In the genomic region with DNA sequence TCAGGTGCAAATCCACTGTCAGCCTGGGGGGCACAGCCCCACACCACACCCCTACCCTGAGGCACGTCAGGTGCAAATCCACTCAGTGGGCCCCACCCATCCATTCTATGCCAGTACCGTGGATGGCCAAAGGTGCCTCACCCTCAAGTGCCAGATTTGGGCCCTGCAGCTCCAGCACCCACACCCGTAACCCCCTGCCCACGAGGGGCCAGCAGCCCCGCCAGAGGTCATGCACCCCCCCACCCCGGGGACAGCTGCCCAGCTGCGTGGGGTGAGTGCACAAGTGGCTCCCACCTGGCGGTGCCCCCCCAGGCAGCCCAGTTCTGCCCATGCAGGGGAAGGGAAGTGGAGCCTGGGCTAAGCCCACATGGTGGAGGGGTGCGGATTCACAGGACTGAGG, we compare ENCODE assay signal across 35 cellular contexts. TPM values are rescaled to one million over a fixed set of nuclear protein-coding genes. Genes with fewer than 3 reads are reported as not detected.
A peak's percentile ranks its signal among the peaks of the same experiment; 100 is the strongest.
DNase-seq lines count a peak whose midpoint lies in the region; ATAC-seq and TF ChIP-seq lines count a peak whose summit lies in the region.
"Had no signal": no experiment of that assay in that cellular context is flagged by ENCODE, and none has a peak within 500 bp of the region (broad histone marks: within the 10 kb centered on the region; RNA-seq: fewer than 3 reads in every experiment).

No MANE protein-coding gene starts in this region.

- H3K79me2 ChIP-seq in neural cell (replicated peaks; ENCODE audit: insufficient read depth, low read length) = no peaks in the 10 kb centered on the region

- H3K36me3 ChIP-seq in H7 (replicated peaks; ENCODE audit: control insufficient read depth, insufficient read depth, low read length) (no peaks in the 10 kb centered on the region), mesenchymal stem cell (ENCODE audit: control insufficient read depth in 1 of 2, insufficient read depth in 2 of 2, low read depth in 1 of 2, low read length in 2 of 2) (peaks cover 0 to 18% of the 10 kb centered on the region in 2 experiments), neural cell (ENCODE audit: insufficient read depth, low read length) (no peaks in the 10 kb centered on the region), neuronal stem cell (replicated peaks in 1 of 2; ENCODE audit: control insufficient read depth in 2 of 2, insufficient read depth in 2 of 2, low read length in 2 of 2) (peaks cover 0 to 3% of the 10 kb centered on the region in 2 donors)
- H3K36me3 ChIP-seq: BE2C had no signal

- no peak for TF ChIP-seq CTCF in neural cell (IDR thresholded peaks at IDR 0.05; ENCODE audit: poor library complexity, severe bottlenecking)

- H3K4me3 ChIP-seq in H7 (ENCODE audit: insufficient read depth, low read depth, low read length) = no peak overlapping the region
- H3K4me3 ChIP-seq in mesenchymal stem cell (ENCODE audit: insufficient read depth in 1 of 2, low read depth in 1 of 2, low read length in 2 of 2) = no peak overlapping the region
- H3K4me3 ChIP-seq in neural cell (ENCODE audit: low read length) = no peak overlapping the region
- H3K4me3 ChIP-seq in neuronal stem cell (ENCODE audit: low read length in 2 of 2) = peak overlapping the region in 1 of 2 donors; percentile 22
- H3K4me3 ChIP-seq: A549; BLaER1; BLaER1 treated with 17β-estradiol and CSF1 and Interleukin-3, amounts not matched to agents 10 nM and 100 nM had no signal

- no peak overlapping the region for H3K9ac ChIP-seq in mesenchymal stem cell (ENCODE audit: low read length)
- peak overlapping the region; percentile 73 for H3K9ac ChIP-seq in neural cell (ENCODE audit: low read length)
- no peak overlapping the region for H3K9ac ChIP-seq in neuronal stem cell (ENCODE audit: low read depth, low read length, poor library complexity)
- H3K9ac ChIP-seq: BLaER1; BLaER1 treated with 17β-estradiol and CSF1 and Interleukin-3, amounts not matched to agents 10 nM and 100 nM had no signal

- H2BK12ac ChIP-seq in mesenchymal stem cell (ENCODE audit: low read length in 2 of 2) (no peak overlapping the region), neuronal stem cell (ENCODE audit: low read length) (no peak overlapping the region)

- H3K27ac Mint-ChIP-seq in stimulated activated memory B cell treated with anti-CD40 and anti-IgM and Interleukin-4, amounts not matched to agents 10 μg/mL and 1 μg/mL and 100 μg/mL, for 72 hours = no peak overlapping the region
- H3K27ac Mint-ChIP-seq: B cell; CD14-positive monocyte; CD4-positive, alpha-beta T cell; CD4-positive, CD25-positive, alpha-beta regulatory T cell; CD8-positive, alpha-beta memory T cell; CD8-positive, alpha-beta T cell had no signal

- H3K27ac ChIP-seq in mesenchymal stem cell (ENCODE audit: low read length, poor library complexity, severe bottlenecking) (no peak overlapping the region), neural cell (ENCODE audit: low read length) (no peak overlapping the region), neuronal stem cell (replicated peaks; ENCODE audit: low read length) (no peak overlapping the region)
- H3K27ac ChIP-seq: 22Rv1; A549; BLaER1; BLaER1 treated with 17β-estradiol and CSF1 and Interleukin-3, amounts not matched to agents 10 nM and 100 nM; C4-2B had no signal

- H2BK120ac ChIP-seq in mesenchymal stem cell (ENCODE audit: low read depth, low read length) = no peak overlapping the region
- no peak overlapping the region for H2BK120ac ChIP-seq in neuronal stem cell (ENCODE audit: low read depth, low read length)

- DNase-seq in H7 = peak; percentile 65
- DNase-seq in mesenchymal stem cell = no peak
- no peak for DNase-seq in neuronal stem cell (ENCODE audit: low spot score)
- no peak for DNase-seq in hippocampal formation (lab: John Stamatoyannopoulos, UW)
- DNase-seq in islet precursor cell = no peak
- DNase-seq: 8988T; ACHN; AML-193; BE2C; C1 segment of cervical spinal cord; Caco-2; Calu3; CD4-positive, alpha-beta memory T cell; CD4-positive, alpha-beta T cell; CD4-positive, CD25-positive, alpha-beta regulatory T cell; CD8-positive, alpha-beta memory T cell; CD8-positive, alpha-beta T cell; COR-L47; DMS 273 treated with DMSO at 0.1 percent for 48 hours; DMS153; DMS53; DMS79; DMS79 treated with DMSO at 0.1 percent for 48 hours; DND-41; EL had no signal

- no peaks in the 10 kb centered on the region for H3K27me3 Mint-ChIP-seq in stimulated activated memory B cell treated with anti-CD40 and anti-IgM and Interleukin-4, amounts not matched to agents 10 μg/mL and 1 μg/mL and 100 μg/mL, for 72 hours
- H3K27me3 Mint-ChIP-seq: B cell; CD4-positive, alpha-beta memory T cell; CD4-positive, alpha-beta T cell; CD4-positive, CD25-positive, alpha-beta regulatory T cell; CD8-positive, alpha-beta memory T cell had no signal

- H3K23ac ChIP-seq in mesenchymal stem cell (ENCODE audit: low read length in 2 of 2) (no peak overlapping the region), neuronal stem cell (ENCODE audit: low read depth, low read length, poor library complexity) (peak overlapping the region; percentile 49)

- peaks cover 15% of the 10 kb centered on the region for H3K36me3 Mint-ChIP-seq in stimulated activated memory B cell treated with anti-CD40 and anti-IgM and Interleukin-4, amounts not matched to agents 10 μg/mL and 1 μg/mL and 100 μg/mL, for 72 hours

- H4K20me1 ChIP-seq in neural cell (ENCODE audit: insufficient read depth) = no peaks in the 10 kb centered on the region

- H2AFZ ChIP-seq in mesenchymal stem cell (ENCODE audit: low read depth, low read length) (no peak overlapping the region), neural cell (ENCODE audit: low read depth, low read length) (no peak overlapping the region), neuronal stem cell (ENCODE audit: low read length) (no peak overlapping the region)

- H2BK5ac ChIP-seq in mesenchymal stem cell (ENCODE audit: low read depth, low read length, poor library complexity, severe bottlenecking) (no peak overlapping the region), neuronal stem cell (ENCODE audit: low read length) (no peak overlapping the region)

- peaks cover 17% of the 10 kb centered on the region for H3K27me3 ChIP-seq in H7 (ENCODE audit: control insufficient read depth, insufficient read depth, low read length)
- H3K27me3 ChIP-seq in mesenchymal stem cell (ENCODE audit: control insufficient read depth in 1 of 2, insufficient read depth in 1 of 2, low read length in 2 of 2) = no peaks in the 10 kb centered on the region
- no peaks in the 10 kb centered on the region for H3K27me3 ChIP-seq in neural cell (ENCODE audit: insufficient read depth, low read depth, low read length)
- H3K27me3 ChIP-seq in neuronal stem cell (ENCODE audit: control insufficient read depth in 3 of 3, insufficient read depth in 3 of 3, low read depth in 1 of 3, low read length in 3 of 3) = peaks cover 0 to 6% (median 0%) of the 10 kb centered on the region in 3 experiments
- H3K27me3 ChIP-seq: BE2C, BLaER1 had no signal

- no peaks in the 10 kb centered on the region for H3K9me3 ChIP-seq in mesenchymal stem cell (ENCODE audit: control insufficient read depth, low read length)
- H3K9me3 ChIP-seq in neural cell (ENCODE audit: low read length) = no peaks in the 10 kb centered on the region
- H3K9me3 ChIP-seq in neuronal stem cell (replicated peaks in 1 of 2; ENCODE audit: control insufficient read depth in 2 of 2, insufficient read depth in 1 of 2, low read depth in 1 of 2, low read length in 2 of 2) = peaks cover 0 to 11% of the 10 kb centered on the region in 2 donors
- H3K9me3 ChIP-seq: BE2C; BLaER1; BLaER1 treated with 17β-estradiol and CSF1 and Interleukin-3, amounts not matched to agents 10 nM and 100 nM had no signal

- H3K18ac ChIP-seq in mesenchymal stem cell (ENCODE audit: low read depth in 1 of 2, low read length in 2 of 2) (no peak overlapping the region), neuronal stem cell (ENCODE audit: low read length) (peak overlapping the region; percentile 52)

- no peak for ATAC-seq in GM21717 (IDR thresholded peaks at IDR 0.05; ENCODE audit: unreplicated experiment)
- ATAC-seq in stimulated activated memory B cell treated with anti-CD40 and anti-IgM and Interleukin-4, amounts not matched to agents 10 μg/mL and 1 μg/mL and 100 μg/mL, for 72 hours = no peak
- ATAC-seq: A549; CD8-positive, alpha-beta T cell had no signal

- H3F3A ChIP-seq in neural cell (ENCODE audit: insufficient read depth, low read length, poor library complexity, severe bottlenecking) = no peaks in the 10 kb centered on the region

- no peak for TF ChIP-seq EP300 in neural cell (conservative IDR thresholded peaks at IDR 0.05; ENCODE audit: poor library complexity, severe bottlenecking)

- 96% methylated on average over 9 of the region's 9 CpGs for WGBS in mesenchymal stem cell
- WGBS in neuronal stem cell (ENCODE audit: extremely low coverage in 2 of 2, insufficient read length in 2 of 2, insufficient replicate concordance in 1 of 2), 2 donors = no CpG with 5 or more reads among the region's 9 CpGs

- no peak overlapping the region for H2AK5ac ChIP-seq in mesenchymal stem cell (ENCODE audit: low read length, severe bottlenecking)
- no peak overlapping the region for H2AK5ac ChIP-seq in neuronal stem cell (ENCODE audit: low read depth, low read length)

- no peak overlapping the region for H3K4me3 Mint-ChIP-seq in stimulated activated memory B cell treated with anti-CD40 and anti-IgM and Interleukin-4, amounts not matched to agents 10 μg/mL and 1 μg/mL and 100 μg/mL, for 72 hours
- H3K4me3 Mint-ChIP-seq: B cell; CD14-positive monocyte; CD4-positive, alpha-beta memory T cell; CD4-positive, CD25-positive, alpha-beta regulatory T cell; CD8-positive, alpha-beta memory T cell; CD8-positive, alpha-beta T cell had no signal

- no peak for TF ChIP-seq RAD21 in neural cell (conservative IDR thresholded peaks at IDR 0.05)

- H3K9me2 ChIP-seq in neural cell (ENCODE audit: insufficient read depth, low read length) = no peaks in the 10 kb centered on the region

- H4K8ac ChIP-seq in mesenchymal stem cell (ENCODE audit: low read length) (no peak overlapping the region), neuronal stem cell (ENCODE audit: low read depth, low read length) (no peak overlapping the region)

- H3K4ac ChIP-seq in mesenchymal stem cell (ENCODE audit: low read depth in 1 of 2, low read length in 2 of 2) (no peak overlapping the region), neuronal stem cell (ENCODE audit: low read length) (no peak overlapping the region)

- H3K14ac ChIP-seq in mesenchymal stem cell (ENCODE audit: low read length in 2 of 2) = no peak overlapping the region
- no peak overlapping the region for H3K14ac ChIP-seq in neuronal stem cell (ENCODE audit: low read length)

- H3K4me2 ChIP-seq in mesenchymal stem cell (ENCODE audit: low read length, poor library complexity, severe bottlenecking) (no peak overlapping the region), neural cell (ENCODE audit: low read length) (no peak overlapping the region), neuronal stem cell (ENCODE audit: insufficient read depth, low read length, poor library complexity, severe bottlenecking) (no peak overlapping the region)
- H3K4me2 ChIP-seq: A549, BLaER1 had no signal

- H4K91ac ChIP-seq in mesenchymal stem cell (ENCODE audit: low read length) = peak overlapping the region; percentile 31
- H4K91ac ChIP-seq in neuronal stem cell (ENCODE audit: low read depth, low read length, poor library complexity) = no peak overlapping the region

- H3K4me1 ChIP-seq in mesenchymal stem cell (ENCODE audit: control insufficient read depth, insufficient read depth, low read depth, low read length) (peaks cover 26% of the 10 kb centered on the region), neuronal stem cell (ENCODE audit: control insufficient read depth in 2 of 2, insufficient read depth in 1 of 2, low read depth in 1 of 2, low read length in 2 of 2) (peaks cover 7 to 15% of the 10 kb centered on the region in 2 donors)
- H3K4me1 ChIP-seq: A549, BE2C, Caco-2 had no signal

- peaks cover 4% of the 10 kb centered on the region for H3K9me3 Mint-ChIP-seq in stimulated activated memory B cell treated with anti-CD40 and anti-IgM and Interleukin-4, amounts not matched to agents 10 μg/mL and 1 μg/mL and 100 μg/mL, for 72 hours
- H3K9me3 Mint-ChIP-seq: CD4-positive, alpha-beta T cell; CD8-positive, alpha-beta memory T cell; CD8-positive, alpha-beta T cell had no signal

- no peak overlapping the region for H2BK15ac ChIP-seq in mesenchymal stem cell (ENCODE audit: low read depth, poor library complexity, severe bottlenecking)
- H2BK15ac ChIP-seq in neuronal stem cell (ENCODE audit: low read length) = no peak overlapping the region

- peaks cover 4% of the 10 kb centered on the region for H3K79me1 ChIP-seq in mesenchymal stem cell (replicated peaks; ENCODE audit: low read length, poor library complexity, severe bottlenecking)
- H3K79me1 ChIP-seq in neuronal stem cell (ENCODE audit: low read depth, low read length) = no peaks in the 10 kb centered on the region

- H3K4me1 Mint-ChIP-seq in stimulated activated memory B cell treated with anti-CD40 and anti-IgM and Interleukin-4, amounts not matched to agents 10 μg/mL and 1 μg/mL and 100 μg/mL, for 72 hours = peaks cover 16% of the 10 kb centered on the region
- H3K4me1 Mint-ChIP-seq: CD14-positive monocyte had no signal

RNA-seq across cellular contexts. Expression of gene FBRSL1, which starts 51.2 kb away (rescaled TPM):
- 17.5 and 26.6 TPM in 2 replicates for total RNA-seq in H7 (2014; rRNA removed; shearing (Covaris generic))
- polyA plus RNA-seq in mesenchymal stem cell (2013, experiment 1 of 2) = 35.1 TPM
- 32.7 TPM for polyA plus RNA-seq in mesenchymal stem cell (2013, experiment 2 of 2)
- polyA plus RNA-seq in neural cell = 11.9 and 37.0 TPM in 2 replicates
- 19.3 and 23.6 TPM in 2 replicates for polyA minus RNA-seq in neural cell
- polyA plus RNA-seq in neuronal stem cell (2013, experiment 1 of 2) = 61.7 TPM
- polyA plus RNA-seq in neuronal stem cell (2013, experiment 2 of 2) = 70.1 TPM
